In genomic region chr15:67321352-67321751, GRCh38 we compare ENCODE assay signal across 27 cellular contexts.
"Had no signal": no experiment of that assay in that cellular context is flagged by ENCODE, and none has a peak within 500 bp of the region (broad histone marks: within the 10 kb centered on the region; RNA-seq: fewer than 3 reads in every experiment).

No MANE protein-coding gene starts in this region.

- H3K4me1 ChIP-seq: pancreas, psoas muscle, right lobe of liver, sigmoid colon, stomach, thyroid gland, tibial nerve, upper lobe of right lung, uterus had no signal

- H3K9me3 Mint-ChIP-seq: natural killer cell; stimulated activated effector memory CD8-positive, alpha-beta T cell treated with anti-CD3 and anti-CD28 coated beads, Interleukin-12 subunit alpha, Interleukin-12 subunit beta, amount 100 ng/mL, for 72 hours; stimulated activated naive CD8-positive, alpha-beta T cell treated with anti-CD3 and anti-CD28 coated beads, Interleukin-15, Interleukin-2, amounts not matched to agents 100 ng/mL and 50 ng/mL, for 24 hours had no signal

- H3K27ac ChIP-seq: neutrophil, pancreas, psoas muscle, right lobe of liver, sigmoid colon, stomach, thoracic aorta, thyroid gland, tibial nerve, upper lobe of right lung, uterus had no signal

- H3K36me3 Mint-ChIP-seq: natural killer cell; stimulated activated effector memory CD8-positive, alpha-beta T cell treated with anti-CD3 and anti-CD28 coated beads, Interleukin-12 subunit alpha, Interleukin-12 subunit beta, amount 100 ng/mL, for 72 hours; stimulated activated naive B cell treated with anti-CD40 and anti-IgM and Interleukin-4, amounts not matched to agents 10 μg/mL and 1 μg/mL and 100 μg/mL, for 72 hours had no signal

- H3K9me3 ChIP-seq: neutrophil, pancreas, psoas muscle, right lobe of liver, sigmoid colon, stomach, thoracic aorta, thyroid gland, tibial nerve, upper lobe of right lung, uterus had no signal

- H3K36me3 ChIP-seq: neutrophil, pancreas, right lobe of liver, sigmoid colon, stomach, thoracic aorta, thyroid gland, tibial nerve, upper lobe of right lung, uterus had no signal

- H3K4me1 Mint-ChIP-seq: naive thymus-derived CD4-positive, alpha-beta T cell; natural killer cell; nephron; stimulated activated effector memory CD8-positive, alpha-beta T cell treated with anti-CD3 and anti-CD28 coated beads, Interleukin-12 subunit alpha, Interleukin-12 subunit beta, amount 100 ng/mL, for 72 hours had no signal

- H3K27me3 ChIP-seq: pancreas, right lobe of liver, sigmoid colon, stomach, thyroid gland, tibial nerve, upper lobe of right lung, uterus had no signal

- H3K4me3 ChIP-seq: pancreas, psoas muscle, right lobe of liver, sigmoid colon, stomach, thoracic aorta, thyroid gland, tibial nerve, upper lobe of right lung, uterus had no signal

- DNase-seq: naive thymus-derived CD4-positive, alpha-beta T cell; natural killer cell; nucleus accumbens; pancreas; psoas muscle; right cardiac atrium; right lobe of liver; sigmoid colon; small intestine; stimulated activated CD4-positive, alpha-beta T cell treated with anti-CD3 and anti-CD28 coated beads, Interleukin-15, amount 100 ng/mL, for 24 hours; stimulated activated CD4-positive, alpha-beta T cell treated with anti-CD3 and anti-CD28 coated beads, Interleukin-2, amount 100 ng/mL, for 24 hours; stimulated activated CD4-positive, alpha-beta T cell treated with anti-CD3 and anti-CD28 coated beads, Interleukin-2, amount 100 ng/mL, for 48 hours; stimulated activated CD4-positive, alpha-beta T cell treated with anti-CD3 and anti-CD28 coated beads, Interleukin-4, amount 100 ng/mL, for 24 hours; stimulated activated naive B cell treated with anti-CD40 and anti-IgM and Interleukin-4, amounts not matched to agents 10 μg/mL and 1 μg/mL and 100 μg/mL, for 72 hours; stimulated activated naive CD4-positive, alpha-beta T cell treated with Interleukin-2 at 50 U/mL for 16 hours; stomach; thyroid gland; trophoblast cell; upper lobe of right lung; uterus had no signal

- H3K4me3 Mint-ChIP-seq: naive thymus-derived CD4-positive, alpha-beta T cell; natural killer cell; nephron; neural crest cell; stimulated activated effector memory CD8-positive, alpha-beta T cell treated with anti-CD3 and anti-CD28 coated beads, Interleukin-12 subunit alpha, Interleukin-12 subunit beta, amount 100 ng/mL, for 72 hours; stimulated activated naive B cell treated with anti-CD40 and anti-IgM and Interleukin-4, amounts not matched to agents 10 μg/mL and 1 μg/mL and 100 μg/mL, for 72 hours; stimulated activated naive CD8-positive, alpha-beta T cell treated with anti-CD3 and anti-CD28 coated beads, Interleukin-15, Interleukin-2, amounts not matched to agents 100 ng/mL and 50 ng/mL, for 24 hours had no signal

- H3K27ac Mint-ChIP-seq: naive thymus-derived CD4-positive, alpha-beta T cell; natural killer cell; nephron; stimulated activated effector memory CD8-positive, alpha-beta T cell treated with anti-CD3 and anti-CD28 coated beads, Interleukin-12 subunit alpha, Interleukin-12 subunit beta, amount 100 ng/mL, for 72 hours; stimulated activated naive B cell treated with anti-CD40 and anti-IgM and Interleukin-4, amounts not matched to agents 10 μg/mL and 1 μg/mL and 100 μg/mL, for 72 hours; stimulated activated naive CD8-positive, alpha-beta T cell treated with anti-CD3 and anti-CD28 coated beads, Interleukin-15, Interleukin-2, amounts not matched to agents 100 ng/mL and 50 ng/mL, for 24 hours had no signal

- ATAC-seq: naive thymus-derived CD4-positive, alpha-beta T cell; natural killer cell; pancreas; psoas muscle; right cardiac atrium; right lobe of liver; stimulated activated effector memory CD8-positive, alpha-beta T cell treated with anti-CD3 and anti-CD28 coated beads, Interleukin-12 subunit alpha, Interleukin-12 subunit beta, amount 100 ng/mL, for 72 hours; stimulated activated naive B cell treated with anti-CD40 and anti-IgM and Interleukin-4, amounts not matched to agents 10 μg/mL and 1 μg/mL and 100 μg/mL, for 72 hours; upper lobe of right lung had no signal
